In the genomic region with DNA sequence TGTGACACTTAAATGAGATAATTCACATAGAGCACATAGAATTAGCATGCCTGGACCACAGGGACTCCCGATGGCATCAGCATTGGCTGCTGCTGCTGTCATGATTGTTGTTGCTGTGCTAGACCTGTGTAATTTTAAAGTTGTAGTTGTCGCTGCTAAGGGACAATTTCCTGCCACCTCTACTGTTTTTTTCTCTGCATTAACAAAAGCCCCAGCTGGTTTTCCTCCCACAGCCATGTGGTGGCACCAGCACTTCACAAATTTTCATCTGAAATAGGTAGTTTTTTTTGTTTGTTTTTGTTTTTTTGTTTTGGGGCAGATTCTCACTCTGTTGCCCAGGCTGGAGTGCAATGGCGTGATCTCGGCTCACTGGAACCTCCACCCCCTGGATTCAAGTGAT, we compare ENCODE assay signal across 8 cellular contexts. TPM values are rescaled to one million over a fixed set of nuclear protein-coding genes. Genes with fewer than 3 reads are reported as not detected.
A peak's percentile ranks its signal among the peaks of the same experiment; 100 is the strongest.
DNase-seq lines count a peak whose midpoint lies in the region; ATAC-seq and TF ChIP-seq lines count a peak whose summit lies in the region.

No MANE protein-coding gene starts in this region.

- TF ChIP-seq CTCF in foreskin fibroblast (IDR thresholded peaks at IDR 0.05; ENCODE audit: low read depth, low read length), result peak; percentile 54

- H3K27me3 ChIP-seq in HAP-1 (ENCODE audit: low read depth), result peaks cover 3% of the 10 kb centered on the region

- no peaks in the 10 kb centered on the region for H3K4me1 ChIP-seq in HAP-1

- no peaks in the 10 kb centered on the region for H3K9me3 ChIP-seq in HAP-1

- no peaks in the 10 kb centered on the region for H3K36me3 ChIP-seq in HAP-1 (replicated peaks)

- DNase-seq in SKM-1 treated with dmso at 0.1 percent for 144 hours (lab: John Stamatoyannopoulos, UW; ENCODE audit: unreplicated experiment) (peak; percentile 27), SKM-1 (lab: John Stamatoyannopoulos, UW; ENCODE audit: unreplicated experiment) (no peak), HAP-1 (ENCODE audit: low spot score in 2 of 2) (peak; percentile 28), NCI-H526 treated with DMSO at 0.1 percent for 48 hours (lab: John Stamatoyannopoulos, UW) (peak; percentile 10), foreskin fibroblast (peak; percentile 9 to 61), renal cortical epithelial cell (ENCODE audit: low read depth) (peak; percentile 49), NCI-H2029 treated with DMSO at 0.1 percent for 48 hours (lab: John Stamatoyannopoulos, UW) (no peak)
- peak; percentile 30 to 41 for DNase-seq in activated T-cell treated with anti-CD3 and anti-CD28 coated beads, Interleukin-2, amount 50 U/mL, for 72 hours

- H3K4me1 Mint-ChIP-seq in activated T-cell treated with anti-CD3 and anti-CD28 coated beads, Interleukin-2, amount 50 U/mL, for 72 hours (ENCODE audit: low read depth), result peaks cover 18% of the 10 kb centered on the region

- no peaks in the 10 kb centered on the region for H3K9me3 Mint-ChIP-seq in activated T-cell treated with anti-CD3 and anti-CD28 coated beads, Interleukin-2, amount 50 U/mL, for 72 hours

- H3K27me3 Mint-ChIP-seq in activated T-cell treated with anti-CD3 and anti-CD28 coated beads, Interleukin-2, amount 50 U/mL, for 72 hours (ENCODE audit: low read depth), result no peaks in the 10 kb centered on the region

- peak overlapping the region; percentile 14 to 29 for H3K4me3 Mint-ChIP-seq in activated T-cell treated with anti-CD3 and anti-CD28 coated beads, Interleukin-2, amount 50 U/mL, for 72 hours

- no peak overlapping the region for H3K4me3 ChIP-seq in HAP-1
- H3K4me3 ChIP-seq in foreskin fibroblast (ENCODE audit: low read depth in 1 of 2, low read length in 2 of 2), result no peak overlapping the region

- H3K36me3 Mint-ChIP-seq in activated T-cell treated with anti-CD3 and anti-CD28 coated beads, Interleukin-2, amount 50 U/mL, for 72 hours (ENCODE audit: insufficient read depth in 2 of 2), result no peaks in the 10 kb centered on the region

- in situ Hi-C loops in HAP-1 (cut with MboI; ENCODE audit: low sequenced_read_pairs), result no loop called here

- H3K27ac Mint-ChIP-seq in activated T-cell treated with anti-CD3 and anti-CD28 coated beads, Interleukin-2, amount 50 U/mL, for 72 hours, result no peak overlapping the region

- ATAC-seq in activated T-cell treated with anti-CD3 and anti-CD28 coated beads, Interleukin-2, amount 50 U/mL, for 72 hours (replicated peaks in 1 of 2), result peak; percentile 37 to 50

RNA-seq across cellular contexts. Expression of a gene that starts 25.4 kb away (rescaled TPM):
- 10 to 100 TPM; 11.0 to 15.5 TPM for total RNA-seq in activated T-cell treated with anti-CD3 and anti-CD28 coated beads, Interleukin-2, amount 50 U/mL, for 72 hours
- 57.5 and 121 TPM in 2 replicates for total RNA-seq in renal cortical epithelial cell

RNA-seq across cellular contexts. Expression of a gene that starts 26.4 kb away (rescaled TPM):
- total RNA-seq in activated T-cell treated with anti-CD3 and anti-CD28 coated beads, Interleukin-2, amount 50 U/mL, for 72 hours, result not detected
- 0.15 and 0.87 TPM in 2 replicates for total RNA-seq in renal cortical epithelial cell

RNA-seq across cellular contexts. Expression of a gene that starts 26.4 kb away (rescaled TPM):
- not detected for total RNA-seq in activated T-cell treated with anti-CD3 and anti-CD28 coated beads, Interleukin-2, amount 50 U/mL, for 72 hours
- not detected in 2 replicates for total RNA-seq in renal cortical epithelial cell

Comparison
In these comparisons a context has a peak if more than half of its experiments do, and no peak if none do; other contexts are left out.
1. DNase-seq: peak in SKM-1 treated with dmso at 0.1 percent for 144 hours (single experiment), HAP-1 (2 of 2), NCI-H526 treated with DMSO at 0.1 percent for 48 hours (single experiment), activated T-cell treated with anti-CD3 and anti-CD28 coated beads, Interleukin-2, amount 50 U/mL, for 72 hours (2 of 2), foreskin fibroblast (2 of 2) and renal cortical epithelial cell (single experiment); none in SKM-1 (single experiment) and NCI-H2029 treated with DMSO at 0.1 percent for 48 hours (single experiment).